Comparison of ENCODE assay signal across 28 cellular contexts in genomic region chr12:132818562-132818961, GRCh38. TPM values are rescaled to one million over a fixed set of nuclear protein-coding genes. Genes with fewer than 3 reads are reported as not detected.
DNase-seq lines count a peak whose midpoint lies in the region; ATAC-seq, FAIRE-seq and TF ChIP-seq lines count a peak whose summit lies in the region.
"Had no signal": no experiment of that assay in that cellular context is flagged by ENCODE, and none has a peak within 500 bp of the region (broad histone marks: within the 10 kb centered on the region; RNA-seq: fewer than 3 reads in every experiment).

No MANE protein-coding gene starts in this region.

- no TSS peak for BruUV-seq in GM12878 (replicated peaks; lab: Mats Ljungman, UMichigan)

- H3K36me3 Mint-ChIP-seq in CD8-positive, alpha-beta memory T cell: peaks cover 4 to 72% (median 8%) of the 10 kb centered on the region in 3 donors
- H3K36me3 Mint-ChIP-seq in natural killer cell treated with Interleukin-12 subunit alpha and Interleukin-12 subunit beta and Interleukin-15 and Interleukin-18, amount 100 ng/mL, for 72 hours: peaks cover 8% of the 10 kb centered on the region

- peak overlapping the region; percentile 26 to 79 (median 70) for H3K27ac Mint-ChIP-seq in CD8-positive, alpha-beta memory T cell
- H3K27ac Mint-ChIP-seq in natural killer cell treated with Interleukin-12 subunit alpha and Interleukin-12 subunit beta and Interleukin-15 and Interleukin-18, amount 100 ng/mL, for 72 hours: peak overlapping the region; percentile 86 to 88
- H3K27ac Mint-ChIP-seq: activated CD4-positive, alpha-beta T cell treated with anti-CD3 and anti-CD28 coated beads, Interleukin-2, amount 10 ng/mL, durations not matched to agents 24 days and 14 days; HFFc6; nephron had no signal

- no peak overlapping the region for H3K4me3 ChIP-seq in CD8-positive, alpha-beta memory T cell (ENCODE audit: low read length)
- H3K4me3 ChIP-seq in GM12878: no peak overlapping the region
- H3K4me3 ChIP-seq: GM23248, right atrium auricular region, suprapubic skin, upper lobe of right lung had no signal

- SMC1A ChIA-PET in GM12878 (lab: Charles Lee; ENCODE audit: uncharacterized antibody, unreplicated experiment): no interaction called here

- no peak overlapping the region for H3K9ac ChIP-seq in GM12878 (ENCODE audit: control insufficient read depth, insufficient read depth, low read length)
- H3K9ac ChIP-seq: GM23248, parathyroid adenoma had no signal

- 98% methylated on average over 8 of the region's 8 CpGs for WGBS in GM12878 (ENCODE audit: insufficient coverage, insufficient replicate concordance, low lambda C conversion rate, missing lambda C conversion rate)

- H3K9me3 ChIP-seq in CD8-positive, alpha-beta memory T cell (ENCODE audit: low read length): no peaks in the 10 kb centered on the region
- no peaks in the 10 kb centered on the region; the same call in 2 of the 3 replicates for H3K9me3 ChIP-seq in GM12878 (replicated peaks; ENCODE audit: control insufficient read depth, insufficient read depth, low read length)
- H3K9me3 ChIP-seq: BE2C, right atrium auricular region, suprapubic skin, upper lobe of right lung had no signal

- no peaks in the 10 kb centered on the region for H3K27me3 Mint-ChIP-seq in CD8-positive, alpha-beta memory T cell
- H3K27me3 Mint-ChIP-seq in natural killer cell treated with Interleukin-12 subunit alpha and Interleukin-12 subunit beta and Interleukin-15 and Interleukin-18, amount 100 ng/mL, for 72 hours: no peaks in the 10 kb centered on the region
- H3K27me3 Mint-ChIP-seq: activated CD4-positive, alpha-beta T cell treated with anti-CD3 and anti-CD28 coated beads, Interleukin-2, amount 10 ng/mL, durations not matched to agents 24 days and 14 days had no signal

- CTCF ChIA-PET in CD8-positive, alpha-beta memory T cell (lab: Charles Lee): no interaction called here
- CTCF ChIA-PET in GM12878 (lab: Yijun Ruan, JAX): no interaction called here

- TF ChIP-seq RAD21 in GM12878 (IDR thresholded peaks at IDR 0.05; ENCODE audit: insufficient read depth, low read depth, low read length): no peak

- TF ChIP-seq EP300 in GM12878 (IDR thresholded peaks at IDR 0.05; ENCODE audit: borderline replicate concordance in 1 of 2, control insufficient read depth in 1 of 2, low read depth in 2 of 2, low read length in 2 of 2): no peak

- H3K9me3 Mint-ChIP-seq in CD8-positive, alpha-beta memory T cell: no peaks in the 10 kb centered on the region
- no peaks in the 10 kb centered on the region for H3K9me3 Mint-ChIP-seq in natural killer cell treated with Interleukin-12 subunit alpha and Interleukin-12 subunit beta and Interleukin-15 and Interleukin-18, amount 100 ng/mL, for 72 hours
- H3K9me3 Mint-ChIP-seq: activated CD4-positive, alpha-beta T cell treated with anti-CD3 and anti-CD28 coated beads, Interleukin-2, amount 10 ng/mL, durations not matched to agents 24 days and 14 days; HFFc6; nephron had no signal

- H3K36me3 ChIP-seq in CD8-positive, alpha-beta memory T cell (ENCODE audit: insufficient read depth, low read length): peaks cover 25% of the 10 kb centered on the region
- peaks cover 16 to 35% of the 10 kb centered on the region in 2 experiments for H3K36me3 ChIP-seq in GM12878 (ENCODE audit: control insufficient read depth in 2 of 2, insufficient read depth in 2 of 2, low read length in 1 of 2)

- RAD21 ChIA-PET in GM12878 (lab: Charles Lee; ENCODE audit: unreplicated experiment): no interaction called here

- peak overlapping the region in 1 of 7 donors; percentile 10 for H3K4me3 Mint-ChIP-seq in CD8-positive, alpha-beta memory T cell
- peak overlapping the region; percentile 70 for H3K4me3 Mint-ChIP-seq in natural killer cell treated with Interleukin-12 subunit alpha and Interleukin-12 subunit beta and Interleukin-15 and Interleukin-18, amount 100 ng/mL, for 72 hours
- H3K4me3 Mint-ChIP-seq: activated CD4-positive, alpha-beta T cell treated with anti-CD3 and anti-CD28 coated beads, Interleukin-2, amount 10 ng/mL, durations not matched to agents 24 days and 14 days; HFFc6; nephron had no signal

- no peaks in the 10 kb centered on the region for H3K27me3 ChIP-seq in CD8-positive, alpha-beta memory T cell (ENCODE audit: insufficient read depth, low read length, poor library complexity, severe bottlenecking)
- H3K27me3 ChIP-seq in GM12878 (replicated peaks in 1 of 2; ENCODE audit: control insufficient read depth in 2 of 2, insufficient read depth in 2 of 2, low read length in 1 of 2): no peaks in the 10 kb centered on the region
- H3K27me3 ChIP-seq: BE2C, brain microvascular endothelial cell, right atrium auricular region, suprapubic skin, upper lobe of right lung had no signal

- no peak for FAIRE-seq in GM12878 (lab: Jason Lieb, UNC)
- FAIRE-seq: kidney had no signal

- DNase-seq in activated CD8-positive, alpha-beta memory T cell treated with anti-CD3 and anti-CD28 coated beads, Interleukin-2, amount 50 U/mL, for 4 hours: peak; percentile 33
- DNase-seq in activated CD8-positive, alpha-beta memory T cell treated with anti-CD3 and anti-CD28 coated beads, Interleukin-2, amount 50 U/mL, for 48 hours: no peak
- DNase-seq in CD8-positive, alpha-beta memory T cell: peak in 1 of 5 donors; percentile 11
- no peak for DNase-seq in GM12878 (ENCODE audit: low read depth, low spot score)
- DNase-seq in natural killer cell treated with Interleukin-12 subunit alpha and Interleukin-12 subunit beta and Interleukin-15 and Interleukin-18, amount 100 ng/mL, for 72 hours (ENCODE audit: low spot score): peak; percentile 82
- DNase-seq in DMS53 (lab: John Stamatoyannopoulos, UW): no peak
- no peak for DNase-seq in NCI-H2107 (lab: John Stamatoyannopoulos, UW)
- DNase-seq: activated CD4-positive, alpha-beta T cell treated with anti-CD3 and anti-CD28 coated beads, Interleukin-2, amount 10 ng/mL, durations not matched to agents 24 days and 14 days; BE2C; brain microvascular endothelial cell; effector CD4-positive, alpha-beta T cell; GM23248; HFFc6; kidney; midbrain; NCI-H1105; NCI-H1930; NCI-H524 treated with DMSO at 0.1 percent for 48 hours; NK-92 treated with Interleukin-12 subunit alpha and Interleukin-12 subunit beta, amount 100 ng/mL, for 24 hours; SHP77 treated with DMSO at 0.1 percent for 48 hours; upper lobe of right lung had no signal

- ATAC-seq in GM12878 (no peak), GM18870 (IDR thresholded peaks at IDR 0.05; ENCODE audit: unreplicated experiment) (no peak)
- ATAC-seq in natural killer cell treated with Interleukin-12 subunit alpha and Interleukin-12 subunit beta and Interleukin-15 and Interleukin-18, amount 100 ng/mL, for 72 hours: peak; percentile 96 to 97
- ATAC-seq: Panc1, upper lobe of right lung had no signal

- no peaks in the 10 kb centered on the region for H4K20me1 ChIP-seq in GM12878 (ENCODE audit: control insufficient read depth, insufficient read depth)

- intact Hi-C loops in GM12878 (cut with micrococcal nuclease; ENCODE audit: unreplicated experiment): no loop called here

- H3K4me1 Mint-ChIP-seq in CD8-positive, alpha-beta memory T cell: peaks cover 0 to 16% (median 10%) of the 10 kb centered on the region in 3 donors
- peaks cover 10 to 12% of the 10 kb centered on the region in 2 donors for H3K4me1 Mint-ChIP-seq in natural killer cell treated with Interleukin-12 subunit alpha and Interleukin-12 subunit beta and Interleukin-15 and Interleukin-18, amount 100 ng/mL, for 72 hours (ENCODE audit: low read depth in 2 of 2)
- H3K4me1 Mint-ChIP-seq: activated CD4-positive, alpha-beta T cell treated with anti-CD3 and anti-CD28 coated beads, Interleukin-2, amount 10 ng/mL, durations not matched to agents 24 days and 14 days; nephron had no signal

- H3K4me2 ChIP-seq in GM12878 (ENCODE audit: control insufficient read depth, insufficient read depth): no peak overlapping the region

- TF ChIP-seq CTCF in GM12878 (IDR thresholded peaks at IDR 0.05 in 2 of 3, conservative IDR thresholded peaks at IDR 0.05 in 1 of 3; ENCODE audit: control insufficient read depth in 2 of 3, extremely low read depth in 1 of 3, insufficient read depth in 1 of 3, low read depth in 3 of 3, low read length in 3 of 3): no peak

- POLR2A ChIA-PET in CD8-positive, alpha-beta memory T cell (lab: Charles Lee): no interaction called here
- POLR2A ChIA-PET in GM12878 (lab: Charles Lee): interaction anchor here (1.4 kb wide), 1 partner anchor 10 kb away, joined by 3 read pairs; the partner anchor contains the start of gene GOLGA3

- peaks cover 8% of the 10 kb centered on the region for H3K79me2 ChIP-seq in GM12878 (ENCODE audit: control insufficient read depth, insufficient read depth, low read length)

- no peaks in the 10 kb centered on the region for H3K4me1 ChIP-seq in CD8-positive, alpha-beta memory T cell (ENCODE audit: insufficient read depth, low read length)
- peaks cover 14% of the 10 kb centered on the region for H3K4me1 ChIP-seq in GM12878 (ENCODE audit: control insufficient read depth, insufficient read depth, low read length)
- H3K4me1 ChIP-seq: BE2C, parathyroid adenoma, right atrium auricular region, upper lobe of right lung had no signal

- no peak overlapping the region for H3K27ac ChIP-seq in CD8-positive, alpha-beta memory T cell (ENCODE audit: low read depth, low read length)
- no peak overlapping the region; the same call in 1 of the 2 replicates for H3K27ac ChIP-seq in GM12878 (ENCODE audit: control insufficient read depth, insufficient read depth)
- H3K27ac ChIP-seq: brain microvascular endothelial cell, GM23248, parathyroid adenoma, right atrium auricular region, suprapubic skin, upper lobe of right lung, VCaP had no signal

- TF ChIP-seq POLR2A in GM12878 (IDR thresholded peaks at IDR 0.05; ENCODE audit: low read depth, low read length): no peak

- in situ Hi-C loops in GM12878 (cut with MboI): no loop called here

- no peak overlapping the region for H2AFZ ChIP-seq in GM12878 (ENCODE audit: control insufficient read depth, low read depth, low read length)
- H2AFZ ChIP-seq: GM23248, parathyroid adenoma had no signal

RNA-seq across cellular contexts. Expression of gene GOLGA3, which starts 10.1 kb away (rescaled TPM):
- 10 to 100 TPM; 63.7 to 68.2 TPM for total RNA-seq in CD8-positive, alpha-beta memory T cell
- 13.4 TPM for polyA plus RNA-seq in CD8-positive, alpha-beta memory T cell
- 90.2 and 116 TPM in 2 replicates for total RNA-seq in GM12878 (2013; cell fraction: nucleolus; rRNA removed)
- total RNA-seq in GM12878 (2014; rRNA removed) (30.5 and 33.2 TPM in 2 replicates), GM12878 (2014; rRNA removed; fragmentation: Illumina TruSeq; extraction: Trizol) (17.4 and 18.6 TPM in 2 replicates), GM12878 (2021) (36.3 and 42.7 TPM in 2 replicates)
- 8.9 TPM for polyA plus RNA-seq in GM12878 (2011; ENCODE audit: low read depth)
- polyA plus RNA-seq in GM12878 (2011; rRNA removed) (5.7 and 9.7 TPM in 2 replicates), GM12878 (2014; fragmentation: Illumina TruSeq; extraction: Trizol) (4.6 and 8.3 TPM in 2 replicates), GM12878 (2014; fragmentation: Nextera tagmentation; extraction: Ambion mirVana) (1 to 10 TPM; 2.0 to 3.7 TPM), GM12878 (2014; rRNA removed) (16.0 and 21.5 TPM in 2 replicates), GM12878 (2016; fragmentation: Nextera tagmentation; extraction: Ambion mirVana) (10 to 100 TPM; 14.4 to 16.8 TPM)
- 13.4 and 15.2 TPM in 2 replicates for polyA plus RNA-seq in GM12878 (2011; cell fraction: cytosol; rRNA removed)
- polyA plus RNA-seq in GM12878 (2011; cell fraction: nucleus; rRNA removed): 19.3 and 29.6 TPM in 2 replicates
- polyA plus RNA-seq in GM12878 (2012): 18.0 and 18.3 TPM in 2 replicates
- 16.6 and 31.5 TPM in 2 replicates for polyA minus RNA-seq in GM12878 (2011; rRNA and poly(A)+ RNA removed)
- 17.8 and 21.1 TPM in 2 replicates for polyA minus RNA-seq in GM12878 (2011; cell fraction: cytosol; rRNA and poly(A)+ RNA removed)
- 10.0 and 30.3 TPM in 2 replicates for polyA minus RNA-seq in GM12878 (2011; cell fraction: nucleus; rRNA and poly(A)+ RNA removed)
- 100 to 1,000 TPM in 1 of 2 donors, 10 to 100 TPM in 1; 69.3 to 118 TPM for total RNA-seq in natural killer cell treated with Interleukin-12 subunit alpha and Interleukin-12 subunit beta and Interleukin-15 and Interleukin-18, amount 100 ng/mL, for 72 hours

RNA-seq across cellular contexts. Expression of gene ANKLE2, which starts 56.9 kb away (rescaled TPM):
- total RNA-seq in CD8-positive, alpha-beta memory T cell: 100 to 1,000 TPM; 114 to 119 TPM
- 40.6 TPM for polyA plus RNA-seq in CD8-positive, alpha-beta memory T cell
- 213 and 227 TPM in 2 replicates for total RNA-seq in GM12878 (2013; cell fraction: nucleolus; rRNA removed)
- total RNA-seq in GM12878 (2014; rRNA removed): 53.6 and 57.3 TPM in 2 replicates
- 47.5 and 52.6 TPM in 2 replicates for total RNA-seq in GM12878 (2014; rRNA removed; fragmentation: Illumina TruSeq; extraction: Trizol)
- 63.5 and 65.9 TPM in 2 replicates for total RNA-seq in GM12878 (2021)
- polyA plus RNA-seq in GM12878 (2011; ENCODE audit: low read depth): 31.3 TPM
- 58.3 and 89.4 TPM in 2 replicates for polyA plus RNA-seq in GM12878 (2011; rRNA removed)
- 81.6 and 106 TPM in 2 replicates for polyA plus RNA-seq in GM12878 (2011; cell fraction: cytosol; rRNA removed)
- 296 and 304 TPM in 2 replicates for polyA plus RNA-seq in GM12878 (2011; cell fraction: nucleus; rRNA removed)
- 45.3 and 47.1 TPM in 2 replicates for polyA plus RNA-seq in GM12878 (2012)
- 47.7 and 53.3 TPM in 2 replicates for polyA plus RNA-seq in GM12878 (2014; fragmentation: Illumina TruSeq; extraction: Trizol)
- polyA plus RNA-seq in GM12878 (2014; fragmentation: Nextera tagmentation; extraction: Ambion mirVana): 1 to 10 TPM; 4.3 to 6.7 TPM
- polyA plus RNA-seq in GM12878 (2014; rRNA removed): 65.5 and 69.0 TPM in 2 replicates
- polyA plus RNA-seq in GM12878 (2016; fragmentation: Nextera tagmentation; extraction: Ambion mirVana): 10 to 100 TPM; 28.2 to 41.7 TPM
- polyA minus RNA-seq in GM12878 (2011; rRNA and poly(A)+ RNA removed): 158 and 234 TPM in 2 replicates
- 35.5 and 49.6 TPM in 2 replicates for polyA minus RNA-seq in GM12878 (2011; cell fraction: cytosol; rRNA and poly(A)+ RNA removed)
- polyA minus RNA-seq in GM12878 (2011; cell fraction: nucleus; rRNA and poly(A)+ RNA removed): 102 and 170 TPM in 2 replicates
- total RNA-seq in natural killer cell treated with Interleukin-12 subunit alpha and Interleukin-12 subunit beta and Interleukin-15 and Interleukin-18, amount 100 ng/mL, for 72 hours: 100 to 1,000 TPM; 163 to 193 TPM

Comparison
In these comparisons a context has a peak if more than half of its experiments do, and no peak if none do; other contexts are left out.
1. DNase-seq: peak in activated CD8-positive, alpha-beta memory T cell treated with anti-CD3 and anti-CD28 coated beads, Interleukin-2, amount 50 U/mL, for 4 hours (single experiment) and natural killer cell treated with Interleukin-12 subunit alpha and Interleukin-12 subunit beta and Interleukin-15 and Interleukin-18, amount 100 ng/mL, for 72 hours (single experiment); none in activated CD8-positive, alpha-beta memory T cell treated with anti-CD3 and anti-CD28 coated beads, Interleukin-2, amount 50 U/mL, for 48 hours (single experiment), GM12878 (single experiment), DMS53 (single experiment) and NCI-H2107 (single experiment).
2. ATAC-seq: peak in natural killer cell treated with Interleukin-12 subunit alpha and Interleukin-12 subunit beta and Interleukin-15 and Interleukin-18, amount 100 ng/mL, for 72 hours (2 of 2); none in GM12878 (single experiment) and GM18870 (single experiment).